ENCODE assay signal across 8 cellular contexts in the genomic region with DNA sequence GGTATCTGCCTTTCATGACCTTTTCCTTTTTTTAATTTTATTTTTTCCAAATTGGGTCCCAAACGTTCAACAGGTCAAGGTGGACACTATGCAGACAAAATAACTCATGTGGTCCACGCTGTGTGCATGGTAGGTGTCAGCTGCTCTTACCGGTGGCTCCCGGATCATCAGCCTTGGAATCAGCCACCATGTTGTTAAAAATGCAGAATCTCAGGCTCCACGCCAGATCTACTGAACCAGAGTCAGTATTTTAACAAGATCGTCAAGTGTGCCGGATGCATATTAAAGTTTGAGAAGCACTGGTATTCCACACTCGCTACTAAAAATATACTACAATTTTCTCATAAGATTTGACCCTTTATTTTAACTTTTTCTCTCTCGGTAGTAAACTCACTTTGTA. TPM values are rescaled to one million over a fixed set of nuclear protein-coding genes. Genes with fewer than 3 reads are reported as not detected.
DNase-seq lines count a peak whose midpoint lies in the region; ATAC-seq and TF ChIP-seq lines count a peak whose summit lies in the region.

No MANE protein-coding gene starts in this region.

- peaks cover 22% of the 10 kb centered on the region for H3K4me1 Mint-ChIP-seq in progenitor cell of endocrine pancreas (ENCODE audit: low read depth)

- H3K9me3 Mint-ChIP-seq in progenitor cell of endocrine pancreas (ENCODE audit: low read depth) = no peaks in the 10 kb centered on the region

- peak overlapping the region; percentile 91 for H3K27ac Mint-ChIP-seq in progenitor cell of endocrine pancreas

- H3K4me3 Mint-ChIP-seq in progenitor cell of endocrine pancreas (ENCODE audit: low read depth) = peak overlapping the region; percentile 83

- peak; percentile 7 for DNase-seq in EH (ENCODE audit: low read depth)
- peak; percentile 25 for DNase-seq in RKO (ENCODE audit: low spot score)
- no peak for DNase-seq in epithelial cell of proximal tubule (ENCODE audit: low read depth)
- no peak for DNase-seq in progenitor cell of endocrine pancreas (ENCODE audit: low spot score, unreplicated experiment)
- DNase-seq in T-helper 9 cell = no peak
- DNase-seq in NK-92 treated with Interleukin-12 subunit alpha and Interleukin-12 subunit beta, amount 100 ng/mL, for 24 hours (lab: John Stamatoyannopoulos, UW) = no peak

- TF ChIP-seq CTCF in epithelial cell of proximal tubule (conservative IDR thresholded peaks at IDR 0.05; ENCODE audit: low read depth, low read length) = no peak
- no peak for TF ChIP-seq CTCF in progenitor cell of endocrine pancreas (IDR thresholded peaks at IDR 0.05; ENCODE audit: unreplicated experiment)

- peaks cover 22% of the 10 kb centered on the region for H3K27me3 Mint-ChIP-seq in progenitor cell of endocrine pancreas

- ATAC-seq in GM18868 (IDR thresholded peaks at IDR 0.05; ENCODE audit: unreplicated experiment) (no peak), HG03280 (IDR thresholded peaks at IDR 0.05; ENCODE audit: unreplicated experiment) (no peak)

- H3K4me3 ChIP-seq in epithelial cell of proximal tubule (ENCODE audit: low read depth, low read length) = peak overlapping the region; percentile 75

- no peaks in the 10 kb centered on the region for H3K36me3 Mint-ChIP-seq in progenitor cell of endocrine pancreas (ENCODE audit: insufficient read depth)

RNA-seq across cellular contexts. Expression of a gene that starts 0.6 kb away (rescaled TPM):
- total RNA-seq in epithelial cell of proximal tubule (8.2 TPM in 2 replicates), progenitor cell of endocrine pancreas (19.6 and 22.8 TPM in 2 replicates)

Comparison
In these comparisons a context has a peak if more than half of its experiments do, and no peak if none do; other contexts are left out.
1. DNase-seq: peak in EH (single experiment) and RKO (single experiment); none in epithelial cell of proximal tubule (single experiment), progenitor cell of endocrine pancreas (single experiment), T-helper 9 cell (single experiment) and NK-92 treated with Interleukin-12 subunit alpha and Interleukin-12 subunit beta, amount 100 ng/mL, for 24 hours (single experiment).